Comparison of ENCODE assay signal across 7 cellular contexts in the genomic region with DNA sequence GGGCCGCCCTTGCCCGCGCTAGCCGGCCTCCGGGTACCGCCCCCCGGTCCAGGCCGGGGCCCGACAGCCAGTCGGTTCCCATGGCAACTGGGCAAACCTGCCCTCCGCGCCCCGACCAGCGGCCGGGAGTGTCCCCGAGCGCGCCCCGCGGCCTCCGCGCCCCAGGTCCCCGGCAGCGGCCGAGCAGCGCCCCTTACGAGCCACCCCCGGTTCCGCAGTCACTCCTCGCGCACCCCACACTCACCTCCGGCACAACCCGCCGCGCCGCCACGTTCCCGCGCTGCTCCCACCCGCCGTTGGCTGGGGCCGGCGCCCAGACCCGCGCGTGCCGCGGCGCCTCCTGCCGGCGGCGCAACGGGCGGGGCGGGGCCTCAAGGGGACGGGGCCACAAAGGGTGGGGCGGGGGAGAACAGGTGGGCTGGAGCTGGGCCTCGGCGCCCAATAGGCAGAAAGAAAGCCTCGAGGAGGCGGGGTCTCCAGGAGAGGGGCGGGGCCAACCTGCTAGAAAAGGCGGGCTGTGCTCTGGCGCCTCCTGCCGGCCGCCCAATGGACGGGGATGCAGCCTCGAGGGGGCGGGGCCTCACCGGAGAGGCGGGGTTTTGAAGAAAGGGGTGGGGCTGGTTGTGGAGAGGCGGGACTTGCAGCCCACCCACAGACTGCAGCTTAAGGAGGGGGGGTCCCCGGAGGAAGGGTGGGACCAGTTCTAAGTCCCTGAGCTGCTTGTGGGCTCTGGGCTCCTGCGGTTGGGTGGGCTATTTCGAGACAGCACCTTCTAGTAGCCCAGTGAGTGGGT. TPM values are rescaled to one million over a fixed set of nuclear protein-coding genes. Genes with fewer than 3 reads are reported as not detected.
A peak's percentile ranks its signal among the peaks of the same experiment; 100 is the strongest.
DNase-seq lines count a peak whose midpoint lies in the region; ATAC-seq lines count a peak whose summit lies in the region.

A gene with protein sequence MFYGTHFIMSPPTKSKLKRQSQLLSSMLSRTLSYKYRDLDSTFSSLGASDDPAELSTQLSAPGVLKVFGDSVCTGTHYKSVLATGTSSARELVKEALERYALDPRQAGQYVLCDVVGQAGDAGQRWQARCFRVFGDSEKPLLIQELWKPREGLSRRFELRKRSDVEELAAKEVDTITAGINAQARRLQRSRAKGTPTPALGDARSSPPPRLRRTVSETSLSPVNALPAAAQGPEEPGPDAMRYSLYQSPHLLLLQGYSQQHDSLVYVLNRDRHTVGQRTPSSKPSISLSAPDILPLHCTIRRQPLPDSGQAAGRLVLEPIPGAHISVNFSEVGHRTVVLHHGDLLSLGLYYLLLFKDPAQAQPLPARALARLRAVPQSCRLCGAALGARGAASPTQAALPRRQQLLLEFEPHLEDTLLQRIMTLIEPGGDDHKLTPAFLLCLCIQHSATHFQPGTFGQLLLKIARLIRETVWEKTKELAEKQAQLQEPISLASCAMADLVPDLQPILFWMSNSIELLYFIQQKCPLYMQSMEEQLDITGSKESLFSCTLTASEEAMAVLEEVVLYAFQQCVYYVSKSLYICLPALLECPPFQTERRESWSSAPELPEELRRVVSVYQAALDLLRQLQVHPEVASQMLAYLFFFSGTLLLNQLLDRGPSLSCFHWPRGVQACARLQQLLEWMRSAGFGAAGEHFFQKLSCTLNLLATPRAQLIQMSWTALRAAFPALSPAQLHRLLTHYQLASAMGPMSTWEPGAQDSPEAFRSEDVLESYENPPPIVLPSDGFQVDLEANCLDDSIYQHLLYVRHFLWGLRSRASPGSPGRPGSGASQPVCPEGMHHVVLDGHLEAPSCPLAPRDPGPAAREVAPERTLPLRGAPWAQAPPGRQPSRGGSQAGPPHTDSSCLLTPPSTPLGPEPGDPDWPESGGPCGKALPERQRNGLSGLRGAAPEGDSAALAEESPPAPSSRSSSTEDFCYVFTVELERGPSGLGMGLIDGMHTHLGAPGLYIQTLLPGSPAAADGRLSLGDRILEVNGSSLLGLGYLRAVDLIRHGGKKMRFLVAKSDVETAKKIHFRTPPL (minus strand): TSS at position 365 of the 793 bp plus-strand sequence. CDS start 5,577 bp downstream, outside the sequence.

- H3K27ac ChIP-seq in effector memory CD4-positive, alpha-beta T cell (ENCODE audit: insufficient read depth, low read length, poor library complexity, severe bottlenecking), result no peak within 1 kb of the TSS

- no peaks in the 10 kb centered on the region for H3K36me3 ChIP-seq in effector memory CD4-positive, alpha-beta T cell (ENCODE audit: control insufficient read depth, insufficient read depth, low read length)

- H3K27me3 Mint-ChIP-seq in activated CD8-positive, alpha-beta memory T cell treated with anti-CD3 and anti-CD28 coated beads, Interleukin-2, amount 10 ng/mL, durations not matched to agents 7 days and 5 days, result peaks cover 35% of the 10 kb centered on the region
- H3K27me3 Mint-ChIP-seq in memory B cell, result peaks cover 13% of the 10 kb centered on the region

- no peaks in the 10 kb centered on the region for H3K9me3 Mint-ChIP-seq in activated CD8-positive, alpha-beta memory T cell treated with anti-CD3 and anti-CD28 coated beads, Interleukin-2, amount 10 ng/mL, durations not matched to agents 7 days and 5 days (ENCODE audit: low read depth)
- no peaks in the 10 kb centered on the region for H3K9me3 Mint-ChIP-seq in memory B cell

- no peak within 1 kb of the TSS for H3K27ac Mint-ChIP-seq in activated CD8-positive, alpha-beta memory T cell treated with anti-CD3 and anti-CD28 coated beads, Interleukin-2, amount 10 ng/mL, durations not matched to agents 7 days and 5 days
- no peak within 1 kb of the TSS for H3K27ac Mint-ChIP-seq in memory B cell

- no peaks in the 10 kb centered on the region for H3K9me3 ChIP-seq in effector memory CD4-positive, alpha-beta T cell (ENCODE audit: control insufficient read depth, low read length)

- H3K27me3 ChIP-seq in effector memory CD4-positive, alpha-beta T cell (replicated peaks; ENCODE audit: control insufficient read depth, insufficient read depth, low read length, poor library complexity, severe bottlenecking), result peaks cover 10% of the 10 kb centered on the region

- H3K36me3 Mint-ChIP-seq in activated CD8-positive, alpha-beta memory T cell treated with anti-CD3 and anti-CD28 coated beads, Interleukin-2, amount 10 ng/mL, durations not matched to agents 7 days and 5 days, result no peaks in the 10 kb centered on the region
- no peaks in the 10 kb centered on the region for H3K36me3 Mint-ChIP-seq in memory B cell

- H3K4me3 Mint-ChIP-seq in activated CD8-positive, alpha-beta memory T cell treated with anti-CD3 and anti-CD28 coated beads, Interleukin-2, amount 10 ng/mL, durations not matched to agents 7 days and 5 days, result peak within 1 kb of the TSS; percentile 7
- H3K4me3 Mint-ChIP-seq in memory B cell, result peak within 1 kb of the TSS; percentile 8

- peaks cover 8% of the 10 kb centered on the region for H3K4me1 Mint-ChIP-seq in activated CD8-positive, alpha-beta memory T cell treated with anti-CD3 and anti-CD28 coated beads, Interleukin-2, amount 10 ng/mL, durations not matched to agents 7 days and 5 days
- H3K4me1 Mint-ChIP-seq in memory B cell, result peaks cover 6% of the 10 kb centered on the region

- DNase-seq in NCI-H69 (lab: John Stamatoyannopoulos, UW) (peak; percentile 98), memory B cell (ENCODE audit: low spot score in 2 of 2) (peak; percentile 51 to 66)
- peak; percentile 92 for DNase-seq in activated CD8-positive, alpha-beta memory T cell treated with anti-CD3 and anti-CD28 coated beads, Interleukin-2, amount 10 ng/mL, durations not matched to agents 7 days and 5 days
- DNase-seq in effector memory CD4-positive, alpha-beta T cell, result peak; percentile 70 to 80 (median 72)
- DNase-seq in stimulated activated CD8-positive, alpha-beta memory T cell treated with anti-CD3 and anti-CD28 coated beads, Interleukin-12 subunit alpha, Interleukin-12 subunit beta, amount 100 ng/mL, for 1 hour (ENCODE audit: low read depth), result peak; percentile 62

- H3K4me3 ChIP-seq in effector memory CD4-positive, alpha-beta T cell (ENCODE audit: insufficient read depth, low read depth, low read length, poor library complexity, severe bottlenecking), result peak within 1 kb of the TSS; percentile 45

- ATAC-seq in GM18498 (IDR thresholded peaks at IDR 0.05; ENCODE audit: unreplicated experiment), result peak; percentile 77
- ATAC-seq in HG03354 (IDR thresholded peaks at IDR 0.05; ENCODE audit: poor library complexity, severe bottlenecking, unreplicated experiment), result peak; percentile 89
- peak; percentile 97 for ATAC-seq in activated CD8-positive, alpha-beta memory T cell treated with anti-CD3 and anti-CD28 coated beads, Interleukin-2, amount 10 ng/mL, durations not matched to agents 7 days and 5 days
- peak; percentile 88 for ATAC-seq in memory B cell (ENCODE audit: low read depth)

- H3K4me1 ChIP-seq in effector memory CD4-positive, alpha-beta T cell (ENCODE audit: control insufficient read depth, insufficient read depth, low read length, poor library complexity, severe bottlenecking), result peaks cover 12% of the 10 kb centered on the region

- CTCF ChIA-PET in activated CD8-positive, alpha-beta memory T cell treated with anti-CD3 and anti-CD28 coated beads, Interleukin-2, amount 10 ng/mL, durations not matched to agents 7 days and 5 days (lab: Charles Lee), result interaction anchor here (0.5 to 3.0 kb wide), 18 partner anchors 7 to 205 kb away, joined by 3 to 27 read pairs (median 3); no protein-coding TSS in a partner anchor

RNA-seq across cellular contexts. Expression of the gene that starts here (rescaled TPM):
- total RNA-seq in activated CD8-positive, alpha-beta memory T cell treated with anti-CD3 and anti-CD28 coated beads, Interleukin-2, amount 10 ng/mL, durations not matched to agents 7 days and 5 days, result under 1 TPM in 1 of 2 experiments, not detected in 1; 0.12 TPM

Comparison
In these comparisons a context has a peak if more than half of its experiments do, and no peak if none do; other contexts are left out.
1. Peak in DNase-seq and ATAC-seq in activated CD8-positive, alpha-beta memory T cell treated with anti-CD3 and anti-CD28 coated beads, Interleukin-2, amount 10 ng/mL, durations not matched to agents 7 days and 5 days; RNA of the gene not detected or under 1 TPM.